1 cellular context compared by ENCODE assay signal in the genomic region with DNA sequence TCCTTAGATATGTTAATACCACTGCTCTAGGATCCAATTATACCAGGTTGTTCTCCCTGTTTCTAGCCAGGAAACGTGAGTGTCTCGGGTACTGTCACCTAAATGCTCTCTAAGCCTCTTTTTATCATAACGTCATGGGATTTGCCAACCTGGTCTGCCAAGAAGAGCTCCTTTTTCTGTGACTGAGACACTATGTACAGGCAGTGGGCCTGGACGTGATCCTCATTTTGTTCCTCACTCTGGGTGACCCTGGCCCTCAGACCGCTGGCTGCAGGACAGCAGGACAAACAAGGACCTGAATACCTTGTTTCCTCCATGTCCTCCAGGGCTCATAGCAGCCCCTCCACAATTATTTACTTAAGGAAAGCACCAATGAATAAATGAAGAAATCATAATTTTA.
TF ChIP-seq lines count a peak whose summit lies in the region.

No MANE protein-coding gene starts in this region.

TF ChIP-seq in liver, 16 proteins besides CTCF, POLR2A, EP300 and RAD21 (continued from another document):
- TF ChIP-seq, protein P1, sequence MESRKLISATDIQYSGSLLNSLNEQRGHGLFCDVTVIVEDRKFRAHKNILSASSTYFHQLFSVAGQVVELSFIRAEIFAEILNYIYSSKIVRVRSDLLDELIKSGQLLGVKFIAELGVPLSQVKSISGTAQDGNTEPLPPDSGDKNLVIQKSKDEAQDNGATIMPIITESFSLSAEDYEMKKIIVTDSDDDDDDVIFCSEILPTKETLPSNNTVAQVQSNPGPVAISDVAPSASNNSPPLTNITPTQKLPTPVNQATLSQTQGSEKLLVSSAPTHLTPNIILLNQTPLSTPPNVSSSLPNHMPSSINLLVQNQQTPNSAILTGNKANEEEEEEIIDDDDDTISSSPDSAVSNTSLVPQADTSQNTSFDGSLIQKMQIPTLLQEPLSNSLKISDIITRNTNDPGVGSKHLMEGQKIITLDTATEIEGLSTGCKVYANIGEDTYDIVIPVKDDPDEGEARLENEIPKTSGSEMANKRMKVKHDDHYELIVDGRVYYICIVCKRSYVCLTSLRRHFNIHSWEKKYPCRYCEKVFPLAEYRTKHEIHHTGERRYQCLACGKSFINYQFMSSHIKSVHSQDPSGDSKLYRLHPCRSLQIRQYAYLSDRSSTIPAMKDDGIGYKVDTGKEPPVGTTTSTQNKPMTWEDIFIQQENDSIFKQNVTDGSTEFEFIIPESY (IDR thresholded peaks at IDR 0.05) = no peak
- TF ChIP-seq FOXA1 (IDR thresholded peaks at IDR 0.05) (no peak), HNF4G (IDR thresholded peaks at IDR 0.05) (no peak), EGR1 (IDR thresholded peaks at IDR 0.05; ENCODE audit: low read depth in 2 of 2) (no peak), SP1 (IDR thresholded peaks at IDR 0.05) (peak; percentile 9)
- TF ChIP-seq, protein P2, sequence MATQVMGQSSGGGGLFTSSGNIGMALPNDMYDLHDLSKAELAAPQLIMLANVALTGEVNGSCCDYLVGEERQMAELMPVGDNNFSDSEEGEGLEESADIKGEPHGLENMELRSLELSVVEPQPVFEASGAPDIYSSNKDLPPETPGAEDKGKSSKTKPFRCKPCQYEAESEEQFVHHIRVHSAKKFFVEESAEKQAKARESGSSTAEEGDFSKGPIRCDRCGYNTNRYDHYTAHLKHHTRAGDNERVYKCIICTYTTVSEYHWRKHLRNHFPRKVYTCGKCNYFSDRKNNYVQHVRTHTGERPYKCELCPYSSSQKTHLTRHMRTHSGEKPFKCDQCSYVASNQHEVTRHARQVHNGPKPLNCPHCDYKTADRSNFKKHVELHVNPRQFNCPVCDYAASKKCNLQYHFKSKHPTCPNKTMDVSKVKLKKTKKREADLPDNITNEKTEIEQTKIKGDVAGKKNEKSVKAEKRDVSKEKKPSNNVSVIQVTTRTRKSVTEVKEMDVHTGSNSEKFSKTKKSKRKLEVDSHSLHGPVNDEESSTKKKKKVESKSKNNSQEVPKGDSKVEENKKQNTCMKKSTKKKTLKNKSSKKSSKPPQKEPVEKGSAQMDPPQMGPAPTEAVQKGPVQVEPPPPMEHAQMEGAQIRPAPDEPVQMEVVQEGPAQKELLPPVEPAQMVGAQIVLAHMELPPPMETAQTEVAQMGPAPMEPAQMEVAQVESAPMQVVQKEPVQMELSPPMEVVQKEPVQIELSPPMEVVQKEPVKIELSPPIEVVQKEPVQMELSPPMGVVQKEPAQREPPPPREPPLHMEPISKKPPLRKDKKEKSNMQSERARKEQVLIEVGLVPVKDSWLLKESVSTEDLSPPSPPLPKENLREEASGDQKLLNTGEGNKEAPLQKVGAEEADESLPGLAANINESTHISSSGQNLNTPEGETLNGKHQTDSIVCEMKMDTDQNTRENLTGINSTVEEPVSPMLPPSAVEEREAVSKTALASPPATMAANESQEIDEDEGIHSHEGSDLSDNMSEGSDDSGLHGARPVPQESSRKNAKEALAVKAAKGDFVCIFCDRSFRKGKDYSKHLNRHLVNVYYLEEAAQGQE (IDR thresholded peaks at IDR 0.05) = no peak
TF ChIP-seq in liver: peak in this region for 3.
